17 cellular contexts compared by ENCODE assay signal in the genomic region with DNA sequence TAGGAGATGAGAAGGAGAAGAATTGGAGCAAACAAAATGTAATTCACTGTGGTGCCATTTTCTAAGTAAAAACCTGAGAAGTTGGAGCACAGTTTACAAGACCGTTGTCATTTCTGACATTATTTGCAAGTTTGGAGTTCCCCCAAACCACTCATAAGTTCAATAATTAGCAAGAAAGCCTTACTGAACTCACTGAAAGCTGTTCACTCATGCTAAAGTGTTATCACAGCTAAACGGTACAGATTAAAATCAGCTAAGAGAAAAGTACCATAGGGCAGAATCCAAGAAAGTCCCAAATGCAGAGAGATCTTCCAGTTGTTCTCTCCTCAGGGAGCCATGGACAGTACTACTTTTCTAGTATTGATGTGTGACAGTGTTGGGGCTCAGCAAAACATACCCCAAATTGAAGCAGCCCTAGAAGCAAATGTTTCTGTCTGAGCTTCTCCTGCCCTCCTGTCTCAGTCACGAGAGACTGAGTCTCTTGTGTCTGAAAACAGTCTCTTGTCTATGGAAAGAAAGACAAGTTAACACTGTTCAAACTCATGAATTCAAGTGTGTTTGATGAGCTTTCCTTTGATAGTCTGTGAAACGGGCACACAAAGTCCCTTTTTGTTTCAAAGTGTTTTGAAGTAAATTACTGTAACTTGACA.
DNase-seq lines count a peak whose midpoint lies in the region; ATAC-seq and TF ChIP-seq lines count a peak whose summit lies in the region.
"Had no signal": no experiment of that assay in that cellular context is flagged by ENCODE, and none has a peak within 500 bp of the region (broad histone marks: within the 10 kb centered on the region; RNA-seq: fewer than 3 reads in every experiment).

No MANE protein-coding gene starts in this region.

- TF ChIP-seq POLR2A in vagina (IDR thresholded peaks at IDR 0.05), result no peak

- H3K9me3 ChIP-seq in vagina, result no peaks in the 10 kb centered on the region
- H3K9me3 ChIP-seq: ascending aorta, Caco-2 had no signal

- no peak overlapping the region for H3K4me3 ChIP-seq in vagina
- H3K4me3 ChIP-seq: ascending aorta, smooth muscle cell had no signal

- peak; percentile 72 for ATAC-seq in GM18868 (IDR thresholded peaks at IDR 0.05; ENCODE audit: unreplicated experiment)
- peak; percentile 70 for ATAC-seq in GM21528 (IDR thresholded peaks at IDR 0.05; ENCODE audit: low FRiP score, unreplicated experiment)
- ATAC-seq in HG02973 (IDR thresholded peaks at IDR 0.05; ENCODE audit: unreplicated experiment), result peak; percentile 80
- ATAC-seq in HG03565 (IDR thresholded peaks at IDR 0.05; ENCODE audit: unreplicated experiment), result peak; percentile 69
- ATAC-seq in HG03469 (IDR thresholded peaks at IDR 0.05; ENCODE audit: unreplicated experiment), result no peak
- no peak for ATAC-seq in HG03025 (IDR thresholded peaks at IDR 0.05; ENCODE audit: low FRiP score, unreplicated experiment)
- ATAC-seq: activated CD8-positive, alpha-beta T cell treated with anti-CD3 and anti-CD28 coated beads, Interleukin-2, amount 10 ng/mL, durations not matched to agents 7 days and 5 days had no signal

- TF ChIP-seq CTCF in vagina (IDR thresholded peaks at IDR 0.05), result no peak

- no peak overlapping the region for H3K27ac ChIP-seq in vagina
- H3K27ac ChIP-seq: ascending aorta had no signal

- no peaks in the 10 kb centered on the region for H3K27me3 ChIP-seq in vagina
- H3K27me3 ChIP-seq: ascending aorta had no signal

- no peaks in the 10 kb centered on the region for H3K36me3 ChIP-seq in vagina
- H3K36me3 ChIP-seq: ascending aorta had no signal

- no peak for DNase-seq in activated CD8-positive, alpha-beta memory T cell treated with anti-CD3 and anti-CD28 coated beads for 24 hours
- DNase-seq in vagina (ENCODE audit: extremely low spot score in 2 of 2), result no peak
- DNase-seq: activated CD8-positive, alpha-beta T cell treated with anti-CD3 and anti-CD28 coated beads, Interleukin-2, amount 10 ng/mL, durations not matched to agents 7 days and 5 days; activated effector memory CD4-positive, alpha-beta T cell treated with Interleukin-2 at 50 U/mL for 16 hours; Caco-2; GF-D8; midbrain; NCI-H1694; NCI-H526 had no signal

- H3K4me1 ChIP-seq in vagina, result no peaks in the 10 kb centered on the region
- H3K4me1 ChIP-seq: ascending aorta, Caco-2 had no signal

- intact Hi-C loops in vagina (cut with DNase I), result no loop called here

Comparison
In these comparisons a context has a peak if more than half of its experiments do, and no peak if none do; other contexts are left out.
1. ATAC-seq: peak in GM18868 (single experiment), GM21528 (single experiment), HG02973 (single experiment) and HG03565 (single experiment); none in HG03469 (single experiment) and HG03025 (single experiment).